Comparison of ENCODE assay signal across 23 cellular contexts in the genomic region with DNA sequence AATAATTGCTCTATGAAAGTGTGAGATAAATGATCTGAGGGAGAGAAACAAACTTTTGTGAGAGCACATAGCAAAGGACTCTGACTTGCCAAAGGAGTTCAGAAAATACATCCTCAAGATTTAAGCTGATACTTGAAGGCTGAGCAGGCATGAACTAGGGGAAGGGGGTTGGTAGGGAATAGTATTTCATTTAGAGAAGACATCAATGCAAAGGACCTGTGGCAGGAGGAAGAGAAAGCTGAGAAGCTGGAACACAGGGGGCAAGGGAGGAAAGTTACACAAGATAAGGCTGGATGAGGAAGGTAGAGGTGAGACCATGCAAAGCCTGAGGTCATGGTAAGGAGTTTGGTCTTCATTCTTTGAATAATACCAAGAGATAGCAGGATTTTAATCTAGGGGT. TPM values are rescaled to one million over a fixed set of nuclear protein-coding genes. Genes with fewer than 3 reads are reported as not detected.
DNase-seq lines count a peak whose midpoint lies in the region; ATAC-seq and TF ChIP-seq lines count a peak whose summit lies in the region.
"Had no signal": no experiment of that assay in that cellular context is flagged by ENCODE, and none has a peak within 500 bp of the region (broad histone marks: within the 10 kb centered on the region; RNA-seq: fewer than 3 reads in every experiment).

No MANE protein-coding gene starts in this region.

- no peak overlapping the region for H2BK5ac ChIP-seq in IMR-90 (ENCODE audit: low read depth, low read length, poor library complexity, severe bottlenecking)

- no peaks in the 10 kb centered on the region for H3F3A ChIP-seq in smooth muscle cell (ENCODE audit: low read depth)

- peak overlapping the region; percentile 21 for H3K27ac Mint-ChIP-seq in activated naive CD8-positive, alpha-beta T cell treated with anti-CD3 and anti-CD28 coated beads, Interleukin-2, amount 10 ng/mL, durations not matched to agents 7 days and 5 days
- H3K27ac Mint-ChIP-seq in activated naive CD8-positive, alpha-beta T cell treated with anti-CD3 and anti-CD28 coated beads for 36 hours, result no peak overlapping the region
- peak overlapping the region; percentile 39 for H3K27ac Mint-ChIP-seq in chondrocyte (ENCODE audit: unreplicated experiment)
- H3K27ac Mint-ChIP-seq: CD8-positive, alpha-beta T cell had no signal

- in situ Hi-C loops in IMR-90 (cut with MboI; ENCODE audit: low sequenced_read_pairs), result no loop called here

- peaks cover 26% of the 10 kb centered on the region for H3K36me3 ChIP-seq in IMR-90 (ENCODE audit: control insufficient read depth, insufficient read depth, low read length)
- H3K36me3 ChIP-seq in thyroid gland, result peaks cover 0 to 6% of the 10 kb centered on the region in 2 donors
- H3K36me3 ChIP-seq in smooth muscle cell (ENCODE audit: low read depth), result peaks cover 10% of the 10 kb centered on the region

- ATAC-seq in activated naive CD8-positive, alpha-beta T cell treated with anti-CD3 and anti-CD28 coated beads, Interleukin-2, amount 10 ng/mL, durations not matched to agents 7 days and 5 days (ENCODE audit: low read depth), result no peak
- no peak for ATAC-seq in IMR-90 (ENCODE audit: low read depth)
- no peak for ATAC-seq in GM21723 (IDR thresholded peaks at IDR 0.05; ENCODE audit: unreplicated experiment)
- ATAC-seq: CD8-positive, alpha-beta T cell; PC-3; Right ventricle myocardium inferior had no signal

- dilution Hi-C loops in IMR-90 (cut with HindIII; ENCODE audit: low sequenced_read_pairs, unreplicated experiment), result no loop called here

- H3K4me3 Mint-ChIP-seq in activated naive CD8-positive, alpha-beta T cell treated with anti-CD3 and anti-CD28 coated beads, Interleukin-2, amount 10 ng/mL, durations not matched to agents 7 days and 5 days, result no peak overlapping the region
- no peak overlapping the region for H3K4me3 Mint-ChIP-seq in activated naive CD8-positive, alpha-beta T cell treated with anti-CD3 and anti-CD28 coated beads for 36 hours
- no peak overlapping the region for H3K4me3 Mint-ChIP-seq in chondrocyte (ENCODE audit: unreplicated experiment)
- H3K4me3 Mint-ChIP-seq: CD8-positive, alpha-beta T cell had no signal

- TF ChIP-seq CTCF in IMR-90 (conservative IDR thresholded peaks at IDR 0.05; ENCODE audit: low read depth, low read length), result no peak
- no peak for TF ChIP-seq CTCF in chondrocyte (IDR thresholded peaks at IDR 0.05)
- no peak for TF ChIP-seq CTCF in thyroid gland (IDR thresholded peaks at IDR 0.05)
- TF ChIP-seq CTCF in smooth muscle cell (IDR thresholded peaks at IDR 0.05; ENCODE audit: borderline replicate concordance, insufficient read depth, poor library complexity, severe bottlenecking), result no peak

- H3K4me2 ChIP-seq in IMR-90 (ENCODE audit: low read depth, low read length) (no peak overlapping the region), smooth muscle cell (no peak overlapping the region)

- H3K9ac ChIP-seq in IMR-90 (ENCODE audit: low read depth, low read length), result no peak overlapping the region
- no peak overlapping the region for H3K9ac ChIP-seq in smooth muscle cell (ENCODE audit: low read depth)

- no peaks in the 10 kb centered on the region for H3K9me3 ChIP-seq in IMR-90 (ENCODE audit: control insufficient read depth, insufficient read depth, low read length)
- no peaks in the 10 kb centered on the region for H3K9me3 ChIP-seq in thyroid gland
- H3K9me3 ChIP-seq in smooth muscle cell (replicated peaks; ENCODE audit: low read depth), result no peaks in the 10 kb centered on the region
- H3K9me3 ChIP-seq: SJCRH30 had no signal

- H4K8ac ChIP-seq in IMR-90 (ENCODE audit: low read depth in 2 of 2, low read length in 2 of 2), result no peak overlapping the region

- no peak overlapping the region for H4K91ac ChIP-seq in IMR-90 (ENCODE audit: insufficient read depth, low read depth, low read length)

- CTCF ChIA-PET in IMR-90 (lab: Yijun Ruan, JAX), result interaction anchor here (0.6 kb wide), 1 partner anchor 11 kb away, joined by 13 read pairs; no protein-coding TSS in a partner anchor

- no peak overlapping the region for H3K56ac ChIP-seq in IMR-90 (ENCODE audit: extremely low read depth, insufficient read depth, low read length)

- H3K79me2 ChIP-seq in smooth muscle cell (ENCODE audit: low read depth), result no peaks in the 10 kb centered on the region

- POLR2A ChIA-PET in activated naive CD8-positive, alpha-beta T cell treated with anti-CD3 and anti-CD28 coated beads, Interleukin-2, amount 10 ng/mL, durations not matched to agents 7 days and 5 days (lab: Charles Lee), result no interaction called here
- POLR2A ChIA-PET in IMR-90 (lab: Charles Lee; ENCODE audit: unreplicated experiment), result no interaction called here

- H2BK15ac ChIP-seq in IMR-90 (ENCODE audit: low read depth, low read length), result no peak overlapping the region

- H3K4me1 ChIP-seq in IMR-90 (ENCODE audit: control insufficient read depth, insufficient read depth, low read length) (peaks cover 4% of the 10 kb centered on the region; the same call in 1 of the 2 replicates), thyroid gland (peaks cover 25 to 32% of the 10 kb centered on the region in 2 donors), smooth muscle cell (ENCODE audit: low read depth) (no peaks in the 10 kb centered on the region)

- H3K4me3 ChIP-seq in IMR-90 (ENCODE audit: insufficient read depth, low read depth, low read length) (no peak overlapping the region), thyroid gland (replicated peaks in 1 of 3) (no peak overlapping the region), smooth muscle cell (no peak overlapping the region)
- H3K4me3 ChIP-seq: SJCRH30 had no signal

- no peak overlapping the region for H3K18ac ChIP-seq in IMR-90 (ENCODE audit: low read depth, low read length)

- 0 out of 2 replicates have a peak overlapping the region, but pooled peaks have one; percentile 1 for H3K23ac ChIP-seq in IMR-90 (ENCODE audit: low read depth, low read length)

- DNase-seq in activated naive CD8-positive, alpha-beta T cell treated with anti-CD3 and anti-CD28 coated beads, Interleukin-2, amount 10 ng/mL, durations not matched to agents 7 days and 5 days, result no peak
- no peak for DNase-seq in activated naive CD8-positive, alpha-beta T cell treated with anti-CD3 and anti-CD28 coated beads for 36 hours
- DNase-seq in IMR-90, result no peak
- DNase-seq in chondrocyte (ENCODE audit: low spot score), result no peak
- DNase-seq in thyroid gland, result no peak
- no peak for DNase-seq in smooth muscle cell (lab: John Stamatoyannopoulos, UW; ENCODE audit: unreplicated experiment)
- DNase-seq: C1 segment of cervical spinal cord; Calu3; CD8-positive, alpha-beta T cell; DMS79 treated with DMSO at 0.1 percent for 48 hours; GF-D8; H7; KBM-7; MV-4-11; NCI-H1105; NCI-H1436 treated with DMSO at 0.1 percent for 48 hours; NCI-H1930; NCI-H524; NCI-H774; PC-3; SJCRH30 had no signal

- no peak overlapping the region for H3K4ac ChIP-seq in IMR-90 (ENCODE audit: low read depth, low read length)

- H3K36me3 Mint-ChIP-seq in activated naive CD8-positive, alpha-beta T cell treated with anti-CD3 and anti-CD28 coated beads, Interleukin-2, amount 10 ng/mL, durations not matched to agents 7 days and 5 days, result peaks cover 18% of the 10 kb centered on the region
- peaks cover 4% of the 10 kb centered on the region for H3K36me3 Mint-ChIP-seq in activated naive CD8-positive, alpha-beta T cell treated with anti-CD3 and anti-CD28 coated beads for 36 hours
- H3K36me3 Mint-ChIP-seq in chondrocyte (ENCODE audit: low read depth), result peaks cover 26% of the 10 kb centered on the region

- no peaks in the 10 kb centered on the region for H3K27me3 Mint-ChIP-seq in activated naive CD8-positive, alpha-beta T cell treated with anti-CD3 and anti-CD28 coated beads, Interleukin-2, amount 10 ng/mL, durations not matched to agents 7 days and 5 days
- H3K27me3 Mint-ChIP-seq in activated naive CD8-positive, alpha-beta T cell treated with anti-CD3 and anti-CD28 coated beads for 36 hours, result no peaks in the 10 kb centered on the region
- H3K27me3 Mint-ChIP-seq in chondrocyte (ENCODE audit: low read depth), result no peaks in the 10 kb centered on the region

- intact Hi-C loops in IMR-90 (cut with micrococcal nuclease), result no loop called here
- intact Hi-C loops in thyroid gland (cut with DNase I), result no loop called here

- TF ChIP-seq POLR2A in IMR-90 (IDR thresholded peaks at IDR 0.05; ENCODE audit: low read depth, low read length) (no peak), thyroid gland (IDR thresholded peaks at IDR 0.05) (no peak)

- H3K14ac ChIP-seq in IMR-90 (replicated peaks; ENCODE audit: low read depth, low read length), result no peak overlapping the region

- no peaks in the 10 kb centered on the region for H3K9me1 ChIP-seq in IMR-90 (ENCODE audit: insufficient read depth, low read length)

- peaks cover 2% of the 10 kb centered on the region for H3K4me1 Mint-ChIP-seq in activated naive CD8-positive, alpha-beta T cell treated with anti-CD3 and anti-CD28 coated beads, Interleukin-2, amount 10 ng/mL, durations not matched to agents 7 days and 5 days
- peaks cover 3% of the 10 kb centered on the region for H3K4me1 Mint-ChIP-seq in activated naive CD8-positive, alpha-beta T cell treated with anti-CD3 and anti-CD28 coated beads for 36 hours
- peaks cover 9% of the 10 kb centered on the region for H3K4me1 Mint-ChIP-seq in chondrocyte (ENCODE audit: low read depth)

- no peak overlapping the region for H2AK9ac ChIP-seq in IMR-90 (replicated peaks; ENCODE audit: low read depth, low read length, poor library complexity)

- H4K20me1 ChIP-seq in IMR-90 (ENCODE audit: insufficient read depth, low read length), result no peaks in the 10 kb centered on the region; the same call in 1 of the 2 replicates
- H4K20me1 ChIP-seq in smooth muscle cell (ENCODE audit: low read depth), result peaks cover 14% of the 10 kb centered on the region

- no TSS peak for BruUV-seq in IMR-90 (replicated peaks; lab: Mats Ljungman, UMichigan)

- H2AFZ ChIP-seq in IMR-90 (replicated peaks; ENCODE audit: low read length, poor library complexity) (no peak overlapping the region), smooth muscle cell (ENCODE audit: low read depth) (no peak overlapping the region)

- H3K79me1 ChIP-seq in IMR-90 (ENCODE audit: low read depth in 1 of 2, low read length in 2 of 2), result peaks cover 0 to 17% of the 10 kb centered on the region in 2 experiments; a peak in 2 of 4 replicates

- no peak overlapping the region for H2BK20ac ChIP-seq in IMR-90 (ENCODE audit: low read depth, low read length)

- no peak overlapping the region for H3K27ac ChIP-seq in IMR-90 (ENCODE audit: insufficient read depth, low read length)
- H3K27ac ChIP-seq in thyroid gland, result peak overlapping the region; percentile 27 to 72 (median 46)
- no peak overlapping the region for H3K27ac ChIP-seq in smooth muscle cell (ENCODE audit: low read depth)
- H3K27ac ChIP-seq: SJCRH30 had no signal

- H2AK5ac ChIP-seq in IMR-90 (ENCODE audit: low read depth, low read length), result no peak overlapping the region

- H4K5ac ChIP-seq in IMR-90 (ENCODE audit: low read depth, low read length), result no peak overlapping the region

- no peak for TF ChIP-seq RAD21 in IMR-90 (IDR thresholded peaks at IDR 0.05; ENCODE audit: low read length)

- H3K27me3 ChIP-seq in IMR-90 (ENCODE audit: control insufficient read depth, insufficient read depth, low read length) (no peaks in the 10 kb centered on the region), thyroid gland (no peaks in the 10 kb centered on the region), smooth muscle cell (ENCODE audit: low read depth) (no peaks in the 10 kb centered on the region)
- H3K27me3 ChIP-seq: SJCRH30 had no signal

- H2BK120ac ChIP-seq in IMR-90 (ENCODE audit: low read depth, low read length), result no peak overlapping the region

- no peaks in the 10 kb centered on the region for H3K9me3 Mint-ChIP-seq in activated naive CD8-positive, alpha-beta T cell treated with anti-CD3 and anti-CD28 coated beads, Interleukin-2, amount 10 ng/mL, durations not matched to agents 7 days and 5 days
- H3K9me3 Mint-ChIP-seq in activated naive CD8-positive, alpha-beta T cell treated with anti-CD3 and anti-CD28 coated beads for 36 hours, result no peaks in the 10 kb centered on the region
- H3K9me3 Mint-ChIP-seq in chondrocyte (ENCODE audit: low read depth), result no peaks in the 10 kb centered on the region
- H3K9me3 Mint-ChIP-seq: CD8-positive, alpha-beta T cell had no signal

RNA-seq across cellular contexts. Expression of gene NCOA6, which starts 50.6 kb away (rescaled TPM):
- 10 to 100 TPM; 31.7 to 32.6 TPM for total RNA-seq in activated naive CD8-positive, alpha-beta T cell treated with anti-CD3 and anti-CD28 coated beads, Interleukin-2, amount 10 ng/mL, durations not matched to agents 7 days and 5 days
- 10 to 100 TPM; 17.3 to 19.5 TPM for total RNA-seq in activated naive CD8-positive, alpha-beta T cell treated with anti-CD3 and anti-CD28 coated beads for 36 hours
- total RNA-seq in IMR-90 (2012; rRNA removed) (3.6 and 3.9 TPM in 2 replicates), chondrocyte (21.5 to 43.3 TPM (median 42.3 TPM) in 3 replicates), thyroid gland (10 to 100 TPM; 26.5 to 33.8 (median 32.3) TPM), smooth muscle cell (12.4 and 15.6 TPM in 2 replicates)
- polyA plus RNA-seq in IMR-90 (2012; rRNA removed) (13.1 and 14.4 TPM in 2 replicates), smooth muscle cell (19.0 and 26.7 TPM in 2 replicates)
- 5.7 and 7.9 TPM in 2 replicates for polyA plus RNA-seq in IMR-90 (2012; cell fraction: cytosol; rRNA removed)
- 15.2 and 22.9 TPM in 2 replicates for polyA plus RNA-seq in IMR-90 (2012; cell fraction: nucleus; rRNA removed; ENCODE audit: low replicate concordance)

Comparison
In these comparisons a context has a peak if more than half of its experiments do, and no peak if none do; other contexts are left out.
1. H3K27ac ChIP-seq: peak in thyroid gland (3 of 3); none in IMR-90 (single experiment) and smooth muscle cell (single experiment).